In the genomic region with DNA sequence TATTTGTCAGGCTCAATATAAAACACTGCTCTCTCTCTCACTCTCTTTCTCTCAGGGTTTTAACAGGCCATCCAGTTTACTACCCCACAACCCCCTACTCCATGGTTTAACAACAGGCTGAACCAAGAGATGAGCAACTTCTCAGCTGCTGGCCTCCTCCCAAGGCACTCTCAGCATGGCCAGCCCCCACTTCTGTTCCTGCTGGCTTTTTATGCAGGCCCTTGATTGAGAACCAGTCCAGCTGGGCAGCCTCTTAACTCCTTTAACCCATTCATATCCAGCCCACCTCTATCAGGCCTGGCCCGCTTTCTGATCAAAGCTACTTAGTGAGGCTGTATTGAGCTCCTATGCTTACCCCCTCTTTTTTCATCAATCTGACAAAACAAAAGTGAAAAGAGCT, we compare ENCODE assay signal across 26 cellular contexts.
A peak's percentile ranks its signal among the peaks of the same experiment; 100 is the strongest.
DNase-seq lines count a peak whose midpoint lies in the region; ATAC-seq and TF ChIP-seq lines count a peak whose summit lies in the region.
"Had no signal": no experiment of that assay in that cellular context is flagged by ENCODE, and none has a peak within 500 bp of the region (broad histone marks: within the 10 kb centered on the region; RNA-seq: fewer than 3 reads in every experiment).

No MANE protein-coding gene starts in this region.

- peak overlapping the region; percentile 23 for H3K4me3 ChIP-seq in iPS-18a (ENCODE audit: low read length)
- H3K4me3 ChIP-seq: body of pancreas, gastroesophageal sphincter, psoas muscle, sigmoid colon, tibial nerve had no signal

- H3K4me3 Mint-ChIP-seq in H9 (peak overlapping the region; percentile 14 to 62; a peak in 2 of 5 replicates), neural crest cell (peak overlapping the region; percentile 78)
- H3K4me3 Mint-ChIP-seq: activated CD8-positive, alpha-beta T cell treated with anti-CD3 and anti-CD28 coated beads, Interleukin-2, amount 10 ng/mL, durations not matched to agents 7 days and 5 days; activated T-helper 17 cell treated with anti-CD3 and anti-CD28 coated beads, Interleukin-2, amount 50 U/mL, for 72 hours; CD8-positive, alpha-beta T cell; naive thymus-derived CD4-positive, alpha-beta T cell had no signal

- H3K27me3 ChIP-seq in H9 (ENCODE audit: insufficient read depth, low read length), result no peaks in the 10 kb centered on the region
- no peaks in the 10 kb centered on the region for H3K27me3 ChIP-seq in iPS-18a (ENCODE audit: control insufficient read depth, insufficient read depth, low read length)
- H3K27me3 ChIP-seq: BE2C, body of pancreas, gastroesophageal sphincter, sigmoid colon, tibial nerve had no signal

- H3K56ac ChIP-seq in H9 (ENCODE audit: insufficient read length, low read depth, low read length), result no peak overlapping the region

- H2BK5ac ChIP-seq in H9 (ENCODE audit: insufficient read length, low read length), result no peak overlapping the region

- H2BK15ac ChIP-seq in H9 (ENCODE audit: low read depth, low read length), result no peak overlapping the region

- no peaks in the 10 kb centered on the region for H3K79me1 ChIP-seq in H9 (ENCODE audit: insufficient read depth, low read depth, low read length, poor library complexity, severe bottlenecking)

- DNase-seq in H9 (peak; percentile 51), NCI-H82 (lab: John Stamatoyannopoulos, UW) (peak; percentile 71), neural crest cell (ENCODE audit: low read depth, low spot score) (no peak), cerebellar cortex (ENCODE audit: low spot score) (no peak), COLO829 (ENCODE audit: low spot score) (no peak)
- DNase-seq: activated CD4-positive, alpha-beta T cell treated with anti-CD3 and anti-CD28 coated beads for 4 hours; activated CD8-positive, alpha-beta T cell treated with anti-CD3 and anti-CD28 coated beads, Interleukin-2, amount 10 ng/mL, durations not matched to agents 7 days and 5 days; activated naive CD4-positive, alpha-beta T cell treated with anti-CD3 and anti-CD28 coated beads, Interleukin-2, amount 50 U/mL, for 16 hours; BE2C; body of pancreas; CD8-positive, alpha-beta T cell; HCEC 1CT; hippocampal formation; Kasumi-1; naive thymus-derived CD4-positive, alpha-beta T cell; NCI-H146; NCI-H2171 treated with DMSO at 0.1 percent for 48 hours; psoas muscle; SIG-M5; sigmoid colon; stimulated activated CD4-positive, alpha-beta T cell treated with anti-CD3 and anti-CD28 coated beads, Interleukin-4, amount 100 ng/mL, for 4 hours had no signal

- no peak overlapping the region for H3K27ac ChIP-seq in H9 (ENCODE audit: insufficient read length, low read depth, low read length)
- H3K27ac ChIP-seq in iPS-18a (ENCODE audit: low read length), result no peak overlapping the region
- H3K27ac ChIP-seq: body of pancreas, gastroesophageal sphincter, psoas muscle, sigmoid colon, tibial nerve had no signal

- H3K4me2 ChIP-seq in H9 (ENCODE audit: insufficient read depth, insufficient read length, low read length), result peak overlapping the region; percentile 4

- H3K9me3 Mint-ChIP-seq in H9 (no peaks in the 10 kb centered on the region), neural crest cell (no peaks in the 10 kb centered on the region)
- H3K9me3 Mint-ChIP-seq: CD8-positive, alpha-beta T cell had no signal

- H2BK120ac ChIP-seq in H9 (ENCODE audit: low read depth, low read length, poor library complexity, severe bottlenecking), result no peak overlapping the region

- H4K91ac ChIP-seq in H9 (ENCODE audit: insufficient read length, low read depth, low read length), result no peak overlapping the region

- H3T11ph ChIP-seq in H9 (ENCODE audit: low read length), result no peak overlapping the region

- H3K18ac ChIP-seq in H9 (ENCODE audit: insufficient read length, low read depth, low read length), result no peak overlapping the region

- H3K4me1 Mint-ChIP-seq in H9 (peaks cover 28 to 29% of the 10 kb centered on the region in 2 experiments), neural crest cell (peaks cover 54% of the 10 kb centered on the region)
- H3K4me1 Mint-ChIP-seq: activated T-helper 17 cell treated with anti-CD3 and anti-CD28 coated beads, Interleukin-2, amount 50 U/mL, for 72 hours; naive thymus-derived CD4-positive, alpha-beta T cell had no signal

- H2BK20ac ChIP-seq in H9 (ENCODE audit: low read depth, low read length, poor library complexity, severe bottlenecking), result no peak overlapping the region

- no peak overlapping the region for H2AK5ac ChIP-seq in H9 (ENCODE audit: insufficient read length, low read length)

- H3K27ac Mint-ChIP-seq in H9, result peak overlapping the region in 2 of 3 experiments; percentile 42 to 76; a peak in 3 of 7 replicates
- H3K27ac Mint-ChIP-seq in neural crest cell (ENCODE audit: unreplicated experiment), result no peak overlapping the region
- H3K27ac Mint-ChIP-seq: activated CD8-positive, alpha-beta T cell treated with anti-CD3 and anti-CD28 coated beads, Interleukin-2, amount 10 ng/mL, durations not matched to agents 7 days and 5 days; activated T-helper 17 cell treated with anti-CD3 and anti-CD28 coated beads, Interleukin-2, amount 50 U/mL, for 72 hours; CD8-positive, alpha-beta T cell; naive thymus-derived CD4-positive, alpha-beta T cell had no signal

- no peaks in the 10 kb centered on the region for H4K20me1 ChIP-seq in H9 (ENCODE audit: control insufficient read depth, insufficient read depth, insufficient read length)

- no peak overlapping the region for H3K14ac ChIP-seq in H9 (ENCODE audit: insufficient read depth, low read length)

- no CpG with 5 or more reads among the region's 1 CpG for WGBS in H9 (ENCODE audit: extremely low coverage, insufficient read length, low lambda C conversion rate)

- H3K23me2 ChIP-seq in H9 (ENCODE audit: insufficient read length, low read depth, low read length, poor library complexity, severe bottlenecking), result no peaks in the 10 kb centered on the region

- ATAC-seq in HG03108 (IDR thresholded peaks at IDR 0.05; ENCODE audit: unreplicated experiment), result no peak
- ATAC-seq: activated CD8-positive, alpha-beta T cell treated with anti-CD3 and anti-CD28 coated beads, Interleukin-2, amount 10 ng/mL, durations not matched to agents 7 days and 5 days; activated T-helper 17 cell treated with anti-CD3 and anti-CD28 coated beads, Interleukin-2, amount 50 U/mL, for 72 hours; body of pancreas; CD8-positive, alpha-beta T cell; gastroesophageal sphincter; naive thymus-derived CD4-positive, alpha-beta T cell; psoas muscle had no signal

- H2AFZ ChIP-seq in H9 (ENCODE audit: low read length), result no peak overlapping the region

- H2BK12ac ChIP-seq in H9 (ENCODE audit: insufficient read length, low read depth, low read length), result no peak overlapping the region

- no peaks in the 10 kb centered on the region for H3K36me3 ChIP-seq in iPS-18a (ENCODE audit: control insufficient read depth, low read depth, low read length)
- H3K36me3 ChIP-seq: BE2C, gastroesophageal sphincter, sigmoid colon, tibial nerve had no signal

- no peak overlapping the region for H4K5ac ChIP-seq in H9 (ENCODE audit: insufficient read length, low read depth, low read length)

- H3K9ac ChIP-seq in H9 (ENCODE audit: extremely low read depth, insufficient read length, low read length) (no peak overlapping the region), iPS-18a (ENCODE audit: low read length) (no peak overlapping the region)

- H3K36me3 Mint-ChIP-seq in H9 (ENCODE audit: insufficient read depth in 1 of 3, low read depth in 3 of 3), result no peaks in the 10 kb centered on the region
- H3K36me3 Mint-ChIP-seq in neural crest cell (ENCODE audit: low read depth), result no peaks in the 10 kb centered on the region
- H3K36me3 Mint-ChIP-seq: CD8-positive, alpha-beta T cell had no signal

- H3K9me3 ChIP-seq in H9 (ENCODE audit: control insufficient read depth, low read depth, low read length) (no peaks in the 10 kb centered on the region), iPS-18a (ENCODE audit: control insufficient read depth, low read depth, low read length) (no peaks in the 10 kb centered on the region)
- H3K9me3 ChIP-seq: BE2C, body of pancreas, gastroesophageal sphincter, psoas muscle, sigmoid colon, tibial nerve had no signal

- no peak overlapping the region for H3K4ac ChIP-seq in H9 (ENCODE audit: low read depth, low read length)

- H3K79me2 ChIP-seq in H9 (ENCODE audit: insufficient read depth, low read length), result no peaks in the 10 kb centered on the region

- H3K27me3 Mint-ChIP-seq in H9 (ENCODE audit: low read depth) (no peaks in the 10 kb centered on the region), neural crest cell (ENCODE audit: low read depth) (peaks cover 15% of the 10 kb centered on the region)
- H3K27me3 Mint-ChIP-seq: naive thymus-derived CD4-positive, alpha-beta T cell had no signal

- H3K23ac ChIP-seq in H9 (ENCODE audit: insufficient read length, low read depth, low read length), result no peak overlapping the region

- peaks cover 2% of the 10 kb centered on the region; the same call in 1 of the 2 replicates for H3K4me1 ChIP-seq in H9 (ENCODE audit: insufficient read depth, low read length)
- H3K4me1 ChIP-seq in iPS-18a (ENCODE audit: control insufficient read depth, low read depth, low read length), result peaks cover 26% of the 10 kb centered on the region
- H3K4me1 ChIP-seq: BE2C, body of pancreas, gastroesophageal sphincter, psoas muscle, sigmoid colon, tibial nerve had no signal

- H4K8ac ChIP-seq in H9 (replicated peaks; ENCODE audit: insufficient read length, low read depth, low read length), result no peak overlapping the region

- TF ChIP-seq CTCF in H9 (conservative IDR thresholded peaks at IDR 0.05) (no peak), neural crest cell (conservative IDR thresholded peaks at IDR 0.05) (no peak)

Comparison
In these comparisons a context has a peak if more than half of its experiments do, and no peak if none do; other contexts are left out.
1. DNase-seq: peak in H9 (single experiment) and NCI-H82 (single experiment); none in neural crest cell (single experiment), cerebellar cortex (single experiment) and COLO829 (single experiment).